9 cellular contexts compared by ENCODE assay signal in the genomic region with DNA sequence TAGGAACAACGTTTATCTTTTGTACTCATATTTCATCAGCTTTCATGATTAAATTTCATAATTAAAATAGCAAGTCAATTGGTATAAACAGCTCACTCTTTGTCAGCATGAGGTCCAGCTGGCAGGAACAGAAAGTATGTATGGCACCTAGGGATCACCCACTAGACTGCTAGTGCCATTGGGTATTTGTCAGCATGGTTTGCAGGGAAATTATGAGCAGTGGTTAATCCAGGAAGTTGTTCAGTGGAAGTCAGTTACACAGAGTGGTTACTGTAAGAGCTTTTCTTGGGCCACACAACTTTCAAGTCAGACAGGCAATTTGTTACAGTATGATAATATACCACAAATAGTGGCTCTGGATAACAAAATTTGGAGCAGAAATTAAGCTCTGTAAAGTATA.
A peak's percentile ranks its signal among the peaks of the same experiment; 100 is the strongest.
DNase-seq lines count a peak whose midpoint lies in the region; ATAC-seq and TF ChIP-seq lines count a peak whose summit lies in the region.
"Had no signal": no experiment of that assay in that cellular context is flagged by ENCODE, and none has a peak within 500 bp of the region (broad histone marks: within the 10 kb centered on the region; RNA-seq: fewer than 3 reads in every experiment).

No MANE protein-coding gene starts in this region.

- no peaks in the 10 kb centered on the region for H3K27me3 Mint-ChIP-seq in activated CD8-positive, alpha-beta T cell treated with anti-CD3 and anti-CD28 coated beads for 36 hours

- no peak overlapping the region for H3K4me2 ChIP-seq in mesenchymal stem cell (ENCODE audit: low read length, poor library complexity, severe bottlenecking)

- H3K9me3 ChIP-seq in mesenchymal stem cell (ENCODE audit: control insufficient read depth, low read length): no peaks in the 10 kb centered on the region

- H2BK120ac ChIP-seq in mesenchymal stem cell (ENCODE audit: low read depth, low read length): no peak overlapping the region

- H3K23ac ChIP-seq in mesenchymal stem cell (ENCODE audit: low read length in 2 of 2): no peak overlapping the region

- H3K4me3 Mint-ChIP-seq in activated CD8-positive, alpha-beta T cell treated with anti-CD3 and anti-CD28 coated beads for 36 hours: no peak overlapping the region
- H3K4me3 Mint-ChIP-seq: nephron had no signal

- peak overlapping the region; percentile 49 for H3K27ac ChIP-seq in mesenchymal stem cell (ENCODE audit: low read length, poor library complexity, severe bottlenecking)

- H3K27ac Mint-ChIP-seq in activated CD8-positive, alpha-beta T cell treated with anti-CD3 and anti-CD28 coated beads for 36 hours: peak overlapping the region; percentile 77
- H3K27ac Mint-ChIP-seq: nephron had no signal

- no peaks in the 10 kb centered on the region for H3K9me3 Mint-ChIP-seq in activated CD8-positive, alpha-beta T cell treated with anti-CD3 and anti-CD28 coated beads for 36 hours
- H3K9me3 Mint-ChIP-seq: nephron had no signal

- peaks cover 58% of the 10 kb centered on the region for H3K4me1 Mint-ChIP-seq in activated CD8-positive, alpha-beta T cell treated with anti-CD3 and anti-CD28 coated beads for 36 hours (ENCODE audit: low read depth)

- no peak overlapping the region for H3K4me3 ChIP-seq in mesenchymal stem cell (ENCODE audit: insufficient read depth in 1 of 2, low read depth in 1 of 2, low read length in 2 of 2)

- no peak overlapping the region for H2AFZ ChIP-seq in mesenchymal stem cell (ENCODE audit: low read depth, low read length)

- H4K91ac ChIP-seq in mesenchymal stem cell (ENCODE audit: low read length): no peak overlapping the region

- POLR2A ChIA-PET in activated CD8-positive, alpha-beta T cell treated with anti-CD3 and anti-CD28 coated beads for 36 hours (lab: Charles Lee): interaction anchor here (1.0 kb wide), 1 partner anchor 267 kb away, joined by 3 read pairs; no protein-coding TSS in a partner anchor

- H4K8ac ChIP-seq in mesenchymal stem cell (ENCODE audit: low read length): no peak overlapping the region

- H3K27me3 ChIP-seq in mesenchymal stem cell (ENCODE audit: control insufficient read depth in 1 of 2, insufficient read depth in 1 of 2, low read length in 2 of 2): no peaks in the 10 kb centered on the region

- no peak overlapping the region for H2AK5ac ChIP-seq in mesenchymal stem cell (ENCODE audit: low read length, severe bottlenecking)

- H3K9ac ChIP-seq in mesenchymal stem cell (ENCODE audit: low read length): peak overlapping the region; percentile 33

- H3K36me3 ChIP-seq in mesenchymal stem cell (ENCODE audit: control insufficient read depth in 1 of 2, insufficient read depth in 2 of 2, low read depth in 1 of 2, low read length in 2 of 2): no peaks in the 10 kb centered on the region

- WGBS in mesenchymal stem cell: no CpG with 5 or more reads among the region's 1 CpG

- CTCF ChIA-PET in activated CD8-positive, alpha-beta T cell treated with anti-CD3 and anti-CD28 coated beads for 36 hours (lab: Charles Lee): interaction anchor here (1.5 to 1.8 kb wide), 3 partner anchors 9 to 35 kb away, joined by 3 to 5 read pairs (median 4); no protein-coding TSS in a partner anchor

- peak; percentile 58 for DNase-seq in G401 (ENCODE audit: low spot score)
- DNase-seq in Kasumi-1 (lab: John Stamatoyannopoulos, UW): peak; percentile 82 to 92
- peak; percentile 47 for DNase-seq in activated CD8-positive, alpha-beta T cell treated with anti-CD3 and anti-CD28 coated beads for 36 hours
- DNase-seq in mesenchymal stem cell: peak; percentile 56
- no peak for DNase-seq in DMS153 treated with DMSO at 0.1 percent for 48 hours (lab: John Stamatoyannopoulos, UW; ENCODE audit: unreplicated experiment)
- DNase-seq in activated CD8-positive, alpha-beta memory T cell treated with anti-CD3 and anti-CD28 coated beads, Interleukin-2, amount 50 U/mL, for 4 hours: no peak
- no peak for DNase-seq in OCI-M2 (lab: John Stamatoyannopoulos, UW; ENCODE audit: unreplicated experiment)

- intact Hi-C loops in activated CD8-positive, alpha-beta T cell treated with anti-CD3 and anti-CD28 coated beads for 36 hours (cut with micrococcal nuclease): loop anchor here (5.0 kb wide), 1 partner anchor 35 kb away; no protein-coding TSS in a partner anchor

- H3K18ac ChIP-seq in mesenchymal stem cell (ENCODE audit: low read depth in 1 of 2, low read length in 2 of 2): no peak overlapping the region

- no peak overlapping the region for H3K14ac ChIP-seq in mesenchymal stem cell (ENCODE audit: low read length in 2 of 2)

- H3K4ac ChIP-seq in mesenchymal stem cell (ENCODE audit: low read depth in 1 of 2, low read length in 2 of 2): no peak overlapping the region

- H3K79me1 ChIP-seq in mesenchymal stem cell (replicated peaks; ENCODE audit: low read length, poor library complexity, severe bottlenecking): peaks cover 9% of the 10 kb centered on the region

- no peak overlapping the region for H2BK15ac ChIP-seq in mesenchymal stem cell (ENCODE audit: low read depth, poor library complexity, severe bottlenecking)

- in situ Hi-C loops in G401 (cut with HindIII; ENCODE audit: low sequenced_read_pairs): no loop called here

- H3K4me1 ChIP-seq in mesenchymal stem cell (ENCODE audit: control insufficient read depth, insufficient read depth, low read depth, low read length): peaks cover 2% of the 10 kb centered on the region

- TF ChIP-seq CTCF in activated CD8-positive, alpha-beta T cell treated with anti-CD3 and anti-CD28 coated beads for 36 hours (IDR thresholded peaks at IDR 0.05): no peak

- H2BK12ac ChIP-seq in mesenchymal stem cell (ENCODE audit: low read length in 2 of 2): no peak overlapping the region

- peak; percentile 80 for ATAC-seq in activated CD8-positive, alpha-beta T cell treated with anti-CD3 and anti-CD28 coated beads for 36 hours
- ATAC-seq in HG03378 (IDR thresholded peaks at IDR 0.05; ENCODE audit: unreplicated experiment): no peak

- H3K36me3 Mint-ChIP-seq in activated CD8-positive, alpha-beta T cell treated with anti-CD3 and anti-CD28 coated beads for 36 hours (ENCODE audit: low read depth): peaks cover 15% of the 10 kb centered on the region

- H2BK5ac ChIP-seq in mesenchymal stem cell (ENCODE audit: low read depth, low read length, poor library complexity, severe bottlenecking): no peak overlapping the region

Comparison
In these comparisons a context has a peak if more than half of its experiments do, and no peak if none do; other contexts are left out.
1. DNase-seq: peak in G401 (single experiment), Kasumi-1 (2 of 2), activated CD8-positive, alpha-beta T cell treated with anti-CD3 and anti-CD28 coated beads for 36 hours (single experiment) and mesenchymal stem cell (single experiment); none in DMS153 treated with DMSO at 0.1 percent for 48 hours (single experiment), activated CD8-positive, alpha-beta memory T cell treated with anti-CD3 and anti-CD28 coated beads, Interleukin-2, amount 50 U/mL, for 4 hours (single experiment) and OCI-M2 (single experiment).